In genomic region chr9:99128133-99128406, GRCh38 we compare ENCODE assay signal across 13 cellular contexts. TPM values are rescaled to one million over a fixed set of nuclear protein-coding genes. Genes with fewer than 3 reads are reported as not detected.
DNase-seq lines count a peak whose midpoint lies in the region; ATAC-seq and TF ChIP-seq lines count a peak whose summit lies in the region.
"Had no signal": no experiment of that assay in that cellular context is flagged by ENCODE, and none has a peak within 500 bp of the region (broad histone marks: within the 10 kb centered on the region; RNA-seq: fewer than 3 reads in every experiment).

No MANE protein-coding gene starts in this region.

- DNase-seq in GM23248 (no peak), natural killer cell (no peak), endodermal cell (no peak), RWPE1 (ENCODE audit: low spot score) (no peak), coronary artery (ENCODE audit: low spot score) (no peak)
- DNase-seq in activated CD4-positive, alpha-beta memory T cell treated with anti-CD3 and anti-CD28 coated beads, Interleukin-2, amount 10 ng/mL, durations not matched to agents 7 days and 5 days = no peak
- DNase-seq: mesendoderm; MM.1S; stimulated activated CD4-positive, alpha-beta T cell treated with anti-CD3 and anti-CD28 coated beads, Interleukin-12 subunit alpha, Interleukin-12 subunit beta, amount 100 ng/mL, for 4 hours; upper lobe of left lung had no signal

- peaks cover 100% of the 10 kb centered on the region for H3K79me2 ChIP-seq in GM23248 (ENCODE audit: insufficient read depth)
- H3K79me2 ChIP-seq: parathyroid adenoma had no signal

- POLR2A ChIA-PET in activated CD4-positive, alpha-beta memory T cell treated with anti-CD3 and anti-CD28 coated beads, Interleukin-2, amount 10 ng/mL, durations not matched to agents 7 days and 5 days (lab: Charles Lee) = interaction anchor here (2.9 kb wide), 1 partner anchor 23 kb away, joined by 17 read pairs; the partner anchor contains the start of gene TGFBR1
- POLR2A ChIA-PET in RWPE1 (lab: Yijun Ruan, JAX; ENCODE audit: low non-redundant PET) = no interaction called here

- no peak overlapping the region for H2AFZ ChIP-seq in GM23248
- H2AFZ ChIP-seq: parathyroid adenoma had no signal

- no peak overlapping the region for H3K4me3 Mint-ChIP-seq in activated CD4-positive, alpha-beta memory T cell treated with anti-CD3 and anti-CD28 coated beads, Interleukin-2, amount 10 ng/mL, durations not matched to agents 7 days and 5 days
- H3K4me3 Mint-ChIP-seq in natural killer cell (peak overlapping the region; percentile 25), endodermal cell (no peak overlapping the region)

- no peaks in the 10 kb centered on the region for H3K9me2 ChIP-seq in GM23248 (ENCODE audit: insufficient read depth)

- ATAC-seq in GM18517 (IDR thresholded peaks at IDR 0.05; ENCODE audit: unreplicated experiment) (peak; percentile 40), natural killer cell (peak in 1 of 3 donors; percentile 32), SK-N-SH treated with all-trans-retinoic acid at 6 μM for 48 hours (no peak)

- no peaks in the 10 kb centered on the region for H3K27me3 Mint-ChIP-seq in activated CD4-positive, alpha-beta memory T cell treated with anti-CD3 and anti-CD28 coated beads, Interleukin-2, amount 10 ng/mL, durations not matched to agents 7 days and 5 days
- H3K27me3 Mint-ChIP-seq in natural killer cell (ENCODE audit: low read depth in 2 of 2) (no peaks in the 10 kb centered on the region), endodermal cell (ENCODE audit: insufficient read depth) (no peaks in the 10 kb centered on the region)

- 100% methylated on average over 1 of the region's 1 CpG for WGBS in GM23248 (ENCODE audit: low coverage in 1 of 2, low lambda C conversion rate in 2 of 2, missing lambda C conversion rate in 2 of 2), 2 experiments
- 100% methylated on average over 1 of the region's 1 CpG; no CpG with 5 or more reads in 1 of the 2 experiments for WGBS in endodermal cell (ENCODE audit: insufficient coverage in 1 of 2, insufficient read length in 1 of 2), 2 experiments

- H3K9ac ChIP-seq in GM23248 = no peak overlapping the region
- no peak overlapping the region for H3K9ac ChIP-seq in endodermal cell (ENCODE audit: extremely low read depth, low read length, poor library complexity, severe bottlenecking)
- H3K9ac ChIP-seq: parathyroid adenoma had no signal

- H3K4me3 ChIP-seq in GM23248 (no peak overlapping the region), endodermal cell (ENCODE audit: low read length) (no peak overlapping the region), coronary artery (no peak overlapping the region)
- H3K4me3 ChIP-seq: upper lobe of left lung had no signal

- peaks cover 9% of the 10 kb centered on the region for H3K9me3 Mint-ChIP-seq in activated CD4-positive, alpha-beta memory T cell treated with anti-CD3 and anti-CD28 coated beads, Interleukin-2, amount 10 ng/mL, durations not matched to agents 7 days and 5 days
- H3K9me3 Mint-ChIP-seq in natural killer cell = no peaks in the 10 kb centered on the region
- H3K9me3 Mint-ChIP-seq in endodermal cell = peaks cover 6% of the 10 kb centered on the region

- H3K4me2 ChIP-seq in GM23248 (ENCODE audit: unreplicated experiment) = peak overlapping the region; percentile 26

- TF ChIP-seq CTCF in natural killer cell (IDR thresholded peaks at IDR 0.05) (no peak), endodermal cell (conservative IDR thresholded peaks at IDR 0.05) (no peak), RWPE1 (conservative IDR thresholded peaks at IDR 0.05; ENCODE audit: low read depth) (no peak), coronary artery (IDR thresholded peaks at IDR 0.05) (no peak)

- H3K9me3 ChIP-seq in GM23248 (ENCODE audit: low read depth) (no peaks in the 10 kb centered on the region), endodermal cell (ENCODE audit: control insufficient read depth, low read length) (peaks cover 9% of the 10 kb centered on the region)
- H3K9me3 ChIP-seq: upper lobe of left lung had no signal

- H3K36me3 ChIP-seq in GM23248 (ENCODE audit: low read depth) (peaks cover 16% of the 10 kb centered on the region), endodermal cell (ENCODE audit: control insufficient read depth, insufficient read depth, low read length) (peaks cover 34% of the 10 kb centered on the region)

- H3K36me3 Mint-ChIP-seq in activated CD4-positive, alpha-beta memory T cell treated with anti-CD3 and anti-CD28 coated beads, Interleukin-2, amount 10 ng/mL, durations not matched to agents 7 days and 5 days (ENCODE audit: low read depth) = peaks cover 76% of the 10 kb centered on the region
- H3K36me3 Mint-ChIP-seq in natural killer cell (peaks cover 8% of the 10 kb centered on the region), endodermal cell (ENCODE audit: low read depth) (peaks cover 35% of the 10 kb centered on the region)

- H3K4me1 ChIP-seq in GM23248 (ENCODE audit: insufficient read depth) (peaks cover 24% of the 10 kb centered on the region), endodermal cell (ENCODE audit: control insufficient read depth, insufficient read depth, low read length) (no peaks in the 10 kb centered on the region)
- H3K4me1 ChIP-seq: parathyroid adenoma had no signal

- in situ Hi-C loops in GM23248 (cut with MboI) = loop anchor here (25.0 kb wide), 1 partner anchor 116 kb away; no protein-coding TSS in a partner anchor

- peak overlapping the region; percentile 58 for H3K27ac ChIP-seq in GM23248
- no peak overlapping the region for H3K27ac ChIP-seq in endodermal cell (ENCODE audit: low read depth, low read length)
- no peak overlapping the region for H3K27ac ChIP-seq in RWPE1
- no peak overlapping the region for H3K27ac ChIP-seq in coronary artery
- H3K27ac ChIP-seq: parathyroid adenoma had no signal

- intact Hi-C loops in natural killer cell (cut with micrococcal nuclease) = no loop called here

- H4K20me1 ChIP-seq in GM23248 (ENCODE audit: insufficient read depth) = peaks cover 4% of the 10 kb centered on the region; the same call in 1 of the 2 replicates

- H3K4me1 Mint-ChIP-seq in activated CD4-positive, alpha-beta memory T cell treated with anti-CD3 and anti-CD28 coated beads, Interleukin-2, amount 10 ng/mL, durations not matched to agents 7 days and 5 days = peaks cover 55% of the 10 kb centered on the region
- H3K4me1 Mint-ChIP-seq in natural killer cell (peaks cover 90 to 93% of the 10 kb centered on the region in 2 donors), endodermal cell (peaks cover 9% of the 10 kb centered on the region)

- CTCF ChIA-PET in activated CD4-positive, alpha-beta memory T cell treated with anti-CD3 and anti-CD28 coated beads, Interleukin-2, amount 10 ng/mL, durations not matched to agents 7 days and 5 days (lab: Charles Lee) = interaction anchor here (0.8 to 1.5 kb wide), 3 partner anchors 14 to 129 kb away, joined by 3 to 4 read pairs (median 3); no protein-coding TSS in a partner anchor
- CTCF ChIA-PET in RWPE1 (lab: Yijun Ruan, JAX) = interaction anchor here (0.6 kb wide), 1 partner anchor 329 kb away, joined by 4 read pairs; no protein-coding TSS in a partner anchor

- H3K27ac Mint-ChIP-seq in activated CD4-positive, alpha-beta memory T cell treated with anti-CD3 and anti-CD28 coated beads, Interleukin-2, amount 10 ng/mL, durations not matched to agents 7 days and 5 days = peak overlapping the region; percentile 16
- H3K27ac Mint-ChIP-seq in natural killer cell = peak overlapping the region; percentile 68 to 69
- H3K27ac Mint-ChIP-seq in endodermal cell = no peak overlapping the region

- H3F3A ChIP-seq in GM23248 (ENCODE audit: insufficient read depth) = peaks cover 14% of the 10 kb centered on the region; the same call in 1 of the 2 replicates

- H3K27me3 ChIP-seq in GM23248 (replicated peaks; ENCODE audit: insufficient read depth) (no peaks in the 10 kb centered on the region), endodermal cell (ENCODE audit: control insufficient read depth, insufficient read depth, low read length, poor library complexity, severe bottlenecking) (no peaks in the 10 kb centered on the region)
- H3K27me3 ChIP-seq: upper lobe of left lung had no signal

TF ChIP-seq in SK-N-SH treated with all-trans-retinoic acid at 6 μM for 48 hours, 23 proteins besides CTCF, POLR2A, EP300 and RAD21 (continues in another document):
- no peak for TF ChIP-seq RARB (CRISPR knock-in tag; IDR thresholded peaks at IDR 0.05)
- no peak for TF ChIP-seq CSDC2 (CRISPR knock-in tag; IDR thresholded peaks at IDR 0.05)
- no peak for TF ChIP-seq ZFP3 (CRISPR knock-in tag; IDR thresholded peaks at IDR 0.05)
- TF ChIP-seq BACH2 (CRISPR knock-in tag; IDR thresholded peaks at IDR 0.05; ENCODE audit: borderline replicate concordance) = no peak
- TF ChIP-seq, protein P1, sequence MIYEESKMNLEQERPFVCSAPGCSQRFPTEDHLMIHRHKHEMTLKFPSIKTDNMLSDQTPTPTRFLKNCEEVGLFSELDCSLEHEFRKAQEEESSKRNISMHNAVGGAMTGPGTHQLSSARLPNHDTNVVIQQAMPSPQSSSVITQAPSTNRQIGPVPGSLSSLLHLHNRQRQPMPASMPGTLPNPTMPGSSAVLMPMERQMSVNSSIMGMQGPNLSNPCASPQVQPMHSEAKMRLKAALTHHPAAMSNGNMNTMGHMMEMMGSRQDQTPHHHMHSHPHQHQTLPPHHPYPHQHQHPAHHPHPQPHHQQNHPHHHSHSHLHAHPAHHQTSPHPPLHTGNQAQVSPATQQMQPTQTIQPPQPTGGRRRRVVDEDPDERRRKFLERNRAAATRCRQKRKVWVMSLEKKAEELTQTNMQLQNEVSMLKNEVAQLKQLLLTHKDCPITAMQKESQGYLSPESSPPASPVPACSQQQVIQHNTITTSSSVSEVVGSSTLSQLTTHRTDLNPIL (CRISPR knock-in tag; IDR thresholded peaks at IDR 0.05; ENCODE audit: low read depth) = no peak
- TF ChIP-seq TCF4 (CRISPR knock-in tag; IDR thresholded peaks at IDR 0.05; ENCODE audit: borderline replicate concordance) = no peak

RNA-seq across cellular contexts. Expression of gene TGFBR1, which starts 23.2 kb away (rescaled TPM):
- total RNA-seq in GM23248 (2014; rRNA removed; shearing (Covaris generic)) = 73.9 and 75.1 TPM in 2 replicates
- polyA plus RNA-seq in GM23248 (2016; fragmentation: Nextera tagmentation; extraction: Ambion mirVana) = 41.0 and 46.3 TPM in 2 replicates
- total RNA-seq in activated CD4-positive, alpha-beta memory T cell treated with anti-CD3 and anti-CD28 coated beads, Interleukin-2, amount 10 ng/mL, durations not matched to agents 7 days and 5 days = 10 to 100 TPM; 57.4 to 58.5 TPM
- total RNA-seq in natural killer cell (100 to 1,000 TPM in 2 of 3 donors, 10 to 100 TPM in 1; 78.0 to 120 (median 113) TPM), endodermal cell (10 to 100 TPM; 74.8 to 75.6 TPM)
- 76.8 TPM for polyA plus RNA-seq in endodermal cell (2013, experiment 1 of 2)
- 77.1 TPM for polyA plus RNA-seq in endodermal cell (2013, experiment 2 of 2)
